In genomic region chr10:653991-654646, GRCh38 we compare ENCODE assay signal across 1 cellular context.
TF ChIP-seq lines count a peak whose summit lies in the region.

No MANE protein-coding gene starts in this region.

TF ChIP-seq in HEK293, 187 proteins besides CTCF, POLR2A, EP300 and RAD21 (continued from another document and continues in another):
- TF ChIP-seq PRDM4 (tag by site-specific recombination; IDR thresholded peaks at IDR 0.05) (no peak), ZNF704 (tag by site-specific recombination; IDR thresholded peaks at IDR 0.05) (no peak), GLIS1 (tag by site-specific recombination; IDR thresholded peaks at IDR 0.05) (peak; percentile 93), KLF7 (tag by site-specific recombination; IDR thresholded peaks at IDR 0.05; ENCODE audit: borderline replicate concordance) (no peak), ZNF473 (tag by site-specific recombination; IDR thresholded peaks at IDR 0.05) (no peak), ZNF133 (tag by site-specific recombination; IDR thresholded peaks at IDR 0.05) (no peak), KLF9 (tag by site-specific recombination; IDR thresholded peaks at IDR 0.05; ENCODE audit: low read depth) (no peak), ZNF792 (tag by site-specific recombination; IDR thresholded peaks at IDR 0.05) (peak; percentile 78; the same call in 1 of the 2 replicates), ZEB2 (tag by site-specific recombination; IDR thresholded peaks at IDR 0.05) (peak; percentile 28; the same call in 1 of the 2 replicates), ZNF169 (tag by site-specific recombination; IDR thresholded peaks at IDR 0.05) (no peak), ZNF366 (tag by site-specific recombination; conservative IDR thresholded peaks at IDR 0.05) (0 out of 2 replicates have a peak, but pooled peaks have one; percentile 20), TSHZ1 (tag by site-specific recombination; IDR thresholded peaks at IDR 0.05; ENCODE audit: borderline replicate concordance) (no peak), ZNF776 (tag by site-specific recombination; IDR thresholded peaks at IDR 0.05; ENCODE audit: borderline replicate concordance) (no peak), ZNF10 (tag by site-specific recombination; IDR thresholded peaks at IDR 0.05) (peak; percentile 59; the same call in 1 of the 2 replicates), SP7 (tag by site-specific recombination; IDR thresholded peaks at IDR 0.05) (no peak), ZNF24 (tag by site-specific recombination; IDR thresholded peaks at IDR 0.05) (0 out of 2 replicates have a peak, but pooled peaks have one; percentile 11), ATF2 (tag by site-specific recombination; IDR thresholded peaks at IDR 0.05; ENCODE audit: low read depth) (0 out of 2 replicates have a peak, but pooled peaks have one; percentile 12), PRDM10 (tag by site-specific recombination; IDR thresholded peaks at IDR 0.05) (0 out of 2 replicates have a peak, but pooled peaks have one; percentile 11), ZNF398 (tag by site-specific recombination; IDR thresholded peaks at IDR 0.05) (no peak), SCRT2 (tag by site-specific recombination; IDR thresholded peaks at IDR 0.05) (no peak), ZNF610 (tag by site-specific recombination; IDR thresholded peaks at IDR 0.05; ENCODE audit: borderline replicate concordance) (no peak), GFI1B (tag by site-specific recombination; IDR thresholded peaks at IDR 0.05) (0 out of 2 replicates have a peak, but pooled peaks have one; percentile 42), ZNF707 (tag by site-specific recombination; IDR thresholded peaks at IDR 0.05) (no peak), ZNF341 (tag by site-specific recombination; IDR thresholded peaks at IDR 0.05; ENCODE audit: low read depth) (peak; percentile 53), IKZF3 (tag by site-specific recombination; IDR thresholded peaks at IDR 0.05) (0 out of 2 replicates have a peak, but pooled peaks have one; percentile 34), ZXDB (tag by site-specific recombination; IDR thresholded peaks at IDR 0.05) (peak; percentile 27; the same call in 1 of the 2 replicates), ZBTB8A (tag by site-specific recombination; IDR thresholded peaks at IDR 0.05) (no peak), ZNF433 (tag by site-specific recombination; IDR thresholded peaks at IDR 0.05; ENCODE audit: low read depth) (no peak), ZNF660 (tag by site-specific recombination; IDR thresholded peaks at IDR 0.05) (peak; percentile 61; the same call in 1 of the 2 replicates), ZBTB17 (tag by site-specific recombination; IDR thresholded peaks at IDR 0.05) (0 out of 2 replicates have a peak, but pooled peaks have one; percentile 23), GLIS2 (tag by site-specific recombination; IDR thresholded peaks at IDR 0.05) (peak; percentile 42; the same call in 1 of the 2 replicates), ZFP37 (tag by site-specific recombination; IDR thresholded peaks at IDR 0.05) (no peak), ZBTB7A (tag by site-specific recombination; IDR thresholded peaks at IDR 0.05; ENCODE audit: low read depth) (no peak), ZSCAN23 (tag by site-specific recombination; IDR thresholded peaks at IDR 0.05) (no peak), ZNF621 (tag by site-specific recombination; IDR thresholded peaks at IDR 0.05) (no peak), ZNF513 (tag by site-specific recombination; IDR thresholded peaks at IDR 0.05) (no peak), ZBTB10 (tag by site-specific recombination; IDR thresholded peaks at IDR 0.05) (no peak), ZNF596 (tag by site-specific recombination; IDR thresholded peaks at IDR 0.05) (no peak), ZNF2 (tag by site-specific recombination; IDR thresholded peaks at IDR 0.05) (no peak), ZNF629 (tag by site-specific recombination; IDR thresholded peaks at IDR 0.05) (peak; percentile 89), ZNF529 (tag by site-specific recombination; IDR thresholded peaks at IDR 0.05; ENCODE audit: insufficient replicate concordance) (no peak), ZIC2 (tag by site-specific recombination; IDR thresholded peaks at IDR 0.05) (peak; percentile 72), ZNF416 (tag by site-specific recombination; IDR thresholded peaks at IDR 0.05) (no peak), ZNF138 (tag by site-specific recombination; IDR thresholded peaks at IDR 0.05; ENCODE audit: borderline replicate concordance) (no peak)
